ENCODE assay signal across 1 cellular context in the genomic region with DNA sequence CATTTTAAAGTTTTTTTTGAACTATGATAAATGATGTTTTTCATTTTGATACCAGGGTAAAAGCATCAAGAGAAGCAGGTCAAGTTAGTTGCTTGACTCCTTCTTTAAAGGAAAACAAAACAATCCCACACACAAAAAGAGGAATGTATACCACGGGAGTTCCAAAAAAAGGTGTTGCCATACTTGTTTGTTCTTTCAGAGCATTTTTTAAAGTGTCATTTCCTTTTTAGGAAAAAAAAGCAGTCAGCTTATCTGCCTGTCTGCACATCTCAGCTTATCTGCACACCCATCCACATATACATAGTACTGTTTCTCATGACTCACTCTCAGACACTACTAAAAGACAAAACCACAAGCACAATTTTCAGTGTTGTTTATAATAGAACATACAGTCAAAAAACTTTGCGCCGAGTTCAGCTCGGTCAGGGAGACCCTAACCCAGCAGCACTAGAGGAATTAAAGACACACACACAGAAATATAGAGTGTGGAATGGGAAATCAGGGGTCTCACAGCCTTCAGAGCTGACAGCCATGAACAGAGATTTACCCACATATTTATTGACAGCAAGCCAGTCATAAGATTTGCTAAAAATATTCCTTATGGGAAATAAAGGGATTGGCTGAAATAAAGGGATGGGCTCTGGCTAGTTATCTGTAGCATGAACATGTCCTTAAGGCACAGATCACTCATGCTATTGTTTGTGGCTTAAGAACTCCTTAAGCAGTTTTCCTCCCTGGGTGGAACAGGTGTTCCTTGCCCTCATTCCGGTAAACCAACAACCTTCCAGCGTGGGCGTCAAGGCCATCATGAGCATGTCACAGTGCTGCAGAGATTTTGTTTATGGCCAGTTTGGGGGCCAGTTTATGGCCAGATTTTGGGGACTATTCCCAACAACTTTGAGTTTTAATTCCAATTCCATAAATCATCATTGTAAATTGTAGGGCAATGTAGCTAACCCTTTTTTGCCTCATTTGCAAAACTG.
A peak's percentile ranks its signal among the peaks of the same experiment; 100 is the strongest.
TF ChIP-seq lines count a peak whose summit lies in the region.

No MANE protein-coding gene starts in this region.

TF ChIP-seq in K562, 482 proteins besides CTCF, POLR2A, EP300 and RAD21 (continued from another document and continues in another):
- TF ChIP-seq, protein P1, sequence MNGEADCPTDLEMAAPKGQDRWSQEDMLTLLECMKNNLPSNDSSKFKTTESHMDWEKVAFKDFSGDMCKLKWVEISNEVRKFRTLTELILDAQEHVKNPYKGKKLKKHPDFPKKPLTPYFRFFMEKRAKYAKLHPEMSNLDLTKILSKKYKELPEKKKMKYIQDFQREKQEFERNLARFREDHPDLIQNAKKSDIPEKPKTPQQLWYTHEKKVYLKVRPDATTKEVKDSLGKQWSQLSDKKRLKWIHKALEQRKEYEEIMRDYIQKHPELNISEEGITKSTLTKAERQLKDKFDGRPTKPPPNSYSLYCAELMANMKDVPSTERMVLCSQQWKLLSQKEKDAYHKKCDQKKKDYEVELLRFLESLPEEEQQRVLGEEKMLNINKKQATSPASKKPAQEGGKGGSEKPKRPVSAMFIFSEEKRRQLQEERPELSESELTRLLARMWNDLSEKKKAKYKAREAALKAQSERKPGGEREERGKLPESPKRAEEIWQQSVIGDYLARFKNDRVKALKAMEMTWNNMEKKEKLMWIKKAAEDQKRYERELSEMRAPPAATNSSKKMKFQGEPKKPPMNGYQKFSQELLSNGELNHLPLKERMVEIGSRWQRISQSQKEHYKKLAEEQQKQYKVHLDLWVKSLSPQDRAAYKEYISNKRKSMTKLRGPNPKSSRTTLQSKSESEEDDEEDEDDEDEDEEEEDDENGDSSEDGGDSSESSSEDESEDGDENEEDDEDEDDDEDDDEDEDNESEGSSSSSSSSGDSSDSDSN (IDR thresholded peaks at IDR 0.05; ENCODE audit: borderline replicate concordance in 1 of 2, low read depth in 2 of 2, low read length in 2 of 2), result no peak
- TF ChIP-seq ZEB2 (IDR thresholded peaks at IDR 0.05) (peak; percentile 84), KLF13 (tag; IDR thresholded peaks at IDR 0.05; ENCODE audit: borderline replicate concordance, low read depth) (no peak), BHLHE40 (IDR thresholded peaks at IDR 0.05; ENCODE audit: low read length) (0 out of 2 replicates have a peak, but pooled peaks have one; percentile 25), LEF1 (IDR thresholded peaks at IDR 0.05) (peak; percentile 95), ZBTB17 (CRISPR knock-in tag; IDR thresholded peaks at IDR 0.05) (no peak), KAT2B (IDR thresholded peaks at IDR 0.05; ENCODE audit: low read depth, low read length) (no peak), NR4A1 (CRISPR knock-in tag; IDR thresholded peaks at IDR 0.05) (no peak), NR4A1 (tag; IDR thresholded peaks at IDR 0.05) (no peak), BRF1 (IDR thresholded peaks at IDR 0.05; ENCODE audit: borderline replicate concordance, extremely low read depth, insufficient read length) (no peak), SRSF1 (IDR thresholded peaks at IDR 0.05; ENCODE audit: low read depth, low read length) (no peak), SLC30A9 (CRISPR knock-in tag; IDR thresholded peaks at IDR 0.05) (no peak), EWSR1 (IDR thresholded peaks at IDR 0.05; ENCODE audit: borderline replicate concordance, low read depth, partially characterized antibody) (no peak), HDAC2 (IDR thresholded peaks at IDR 0.05) (peak; percentile 94; the same call in 1 of the 2 replicates), ZNF551 (CRISPR knock-in tag; IDR thresholded peaks at IDR 0.05) (no peak), SNAPC5 (CRISPR knock-in tag; IDR thresholded peaks at IDR 0.05) (no peak), CBX3 (IDR thresholded peaks at IDR 0.05; ENCODE audit: borderline replicate concordance in 1 of 2, low read length in 2 of 2) (peak in 1 of 2 experiments; percentile 65; a peak in 1 of 3 replicates), TSC22D4 (tag; IDR thresholded peaks at IDR 0.05) (no peak), TRIM24 (IDR thresholded peaks at IDR 0.05) (peak; percentile 80 to 90), HOXB6 (CRISPR knock-in tag; IDR thresholded peaks at IDR 0.05; ENCODE audit: borderline replicate concordance) (no peak), ZNF174 (CRISPR knock-in tag; IDR thresholded peaks at IDR 0.05) (no peak), ZNF239 (CRISPR knock-in tag; IDR thresholded peaks at IDR 0.05) (no peak; the same call in 1 of the 2 replicates), SRSF3 (IDR thresholded peaks at IDR 0.05; ENCODE audit: insufficient read depth, low read length) (no peak), XRCC4 (IDR thresholded peaks at IDR 0.05; ENCODE audit: extremely low read depth, insufficient read depth, insufficient read length) (no peak), MTF1 (CRISPR knock-in tag; IDR thresholded peaks at IDR 0.05; ENCODE audit: borderline replicate concordance) (no peak), ZBED1 (IDR thresholded peaks at IDR 0.05) (no peak), CBX8 (IDR thresholded peaks at IDR 0.05; ENCODE audit: borderline replicate concordance, extremely low read depth, low read depth, low read length, poor library complexity, severe bottlenecking) (no peak), NRF1 (conservative IDR thresholded peaks at IDR 0.05 in 1 of 2, IDR thresholded peaks at IDR 0.05 in 1 of 2) (peak in 1 of 2 experiments; percentile 11; a peak in 1 of 4 replicates), EP400 (IDR thresholded peaks at IDR 0.05) (peak; percentile 48), CXXC5 (CRISPR knock-in tag; IDR thresholded peaks at IDR 0.05) (0 out of 2 replicates have a peak, but pooled peaks have one; percentile 40), IRF2 (CRISPR knock-in tag; IDR thresholded peaks at IDR 0.05) (no peak), RBFOX2 (IDR thresholded peaks at IDR 0.05; ENCODE audit: low read depth, low read length) (0 out of 2 replicates have a peak, but pooled peaks have one; percentile 30), MITF (IDR thresholded peaks at IDR 0.05) (no peak), CSDE1 (IDR thresholded peaks at IDR 0.05) (no peak), PCBP1 (IDR thresholded peaks at IDR 0.05; ENCODE audit: low read depth, low read length, poor library complexity, severe bottlenecking) (no peak), ATF3 (IDR thresholded peaks at IDR 0.05) (peak; percentile 90), ATF3 (CRISPR knock-in tag; conservative IDR thresholded peaks at IDR 0.05) (peak; percentile 42; the same call in 1 of the 2 replicates), ILF3 (IDR thresholded peaks at IDR 0.05; ENCODE audit: borderline replicate concordance) (peak; percentile 71; the same call in 1 of the 2 replicates), ZNF785 (CRISPR knock-in tag; IDR thresholded peaks at IDR 0.05) (no peak), TEAD4 (IDR thresholded peaks at IDR 0.05; ENCODE audit: low read length) (peak; percentile 93), TEAD4 (CRISPR knock-in tag; IDR thresholded peaks at IDR 0.05; ENCODE audit: borderline replicate concordance) (no peak), RFX7 (CRISPR knock-in tag; IDR thresholded peaks at IDR 0.05) (no peak), ZNF408 (CRISPR knock-in tag; IDR thresholded peaks at IDR 0.05; ENCODE audit: low read depth) (no peak), MCM7 (IDR thresholded peaks at IDR 0.05) (no peak), NFIC (IDR thresholded peaks at IDR 0.05) (peak; percentile 69), NCOR1 (IDR thresholded peaks at IDR 0.05) (peak; percentile 94), MCM2 (IDR thresholded peaks at IDR 0.05; ENCODE audit: low read depth) (no peak), RHOXF2B (CRISPR knock-in tag; conservative IDR thresholded peaks at IDR 0.05) (no peak), NR2C2 (CRISPR knock-in tag; IDR thresholded peaks at IDR 0.05) (no peak), NR2C2 (tag; IDR thresholded peaks at IDR 0.05) (peak; percentile 61), PRMT5 (CRISPR knock-in tag; IDR thresholded peaks at IDR 0.05) (no peak), TBL1XR1 (IDR thresholded peaks at IDR 0.05; ENCODE audit: low read length in 2 of 2) (peak; percentile 84 to 96; a peak in 3 of 4 replicates), MED1 (CRISPR knock-in tag; IDR thresholded peaks at IDR 0.05; ENCODE audit: borderline replicate concordance) (no peak), DIDO1 (tag; IDR thresholded peaks at IDR 0.05; ENCODE audit: low read depth) (no peak), CHCHD3 (CRISPR knock-in tag; IDR thresholded peaks at IDR 0.05) (no peak), MLLT1 (IDR thresholded peaks at IDR 0.05) (peak in 1 of 2 experiments; percentile 89; a peak in 2 of 4 replicates)
- TF ChIP-seq, protein P2, sequence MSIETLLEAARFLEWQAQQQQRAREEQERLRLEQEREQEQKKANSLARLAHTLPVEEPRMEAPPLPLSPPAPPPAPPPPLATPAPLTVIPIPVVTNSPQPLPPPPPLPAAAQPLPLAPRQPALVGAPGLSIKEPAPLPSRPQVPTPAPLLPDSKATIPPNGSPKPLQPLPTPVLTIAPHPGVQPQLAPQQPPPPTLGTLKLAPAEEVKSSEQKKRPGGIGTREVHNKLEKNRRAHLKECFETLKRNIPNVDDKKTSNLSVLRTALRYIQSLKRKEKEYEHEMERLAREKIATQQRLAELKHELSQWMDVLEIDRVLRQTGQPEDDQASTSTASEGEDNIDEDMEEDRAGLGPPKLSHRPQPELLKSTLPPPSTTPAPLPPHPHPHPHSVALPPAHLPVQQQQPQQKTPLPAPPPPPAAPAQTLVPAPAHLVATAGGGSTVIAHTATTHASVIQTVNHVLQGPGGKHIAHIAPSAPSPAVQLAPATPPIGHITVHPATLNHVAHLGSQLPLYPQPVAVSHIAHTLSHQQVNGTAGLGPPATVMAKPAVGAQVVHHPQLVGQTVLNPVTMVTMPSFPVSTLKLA (conservative IDR thresholded peaks at IDR 0.05), result peak in 1 of 2 experiments; percentile 70; a peak in 3 of 4 replicates
- TF ChIP-seq, protein P3, sequence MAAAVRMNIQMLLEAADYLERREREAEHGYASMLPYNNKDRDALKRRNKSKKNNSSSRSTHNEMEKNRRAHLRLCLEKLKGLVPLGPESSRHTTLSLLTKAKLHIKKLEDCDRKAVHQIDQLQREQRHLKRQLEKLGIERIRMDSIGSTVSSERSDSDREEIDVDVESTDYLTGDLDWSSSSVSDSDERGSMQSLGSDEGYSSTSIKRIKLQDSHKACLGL (CRISPR knock-in tag; IDR thresholded peaks at IDR 0.05; ENCODE audit: borderline replicate concordance, poor library complexity, severe bottlenecking), result no peak
- TF ChIP-seq, protein P4, sequence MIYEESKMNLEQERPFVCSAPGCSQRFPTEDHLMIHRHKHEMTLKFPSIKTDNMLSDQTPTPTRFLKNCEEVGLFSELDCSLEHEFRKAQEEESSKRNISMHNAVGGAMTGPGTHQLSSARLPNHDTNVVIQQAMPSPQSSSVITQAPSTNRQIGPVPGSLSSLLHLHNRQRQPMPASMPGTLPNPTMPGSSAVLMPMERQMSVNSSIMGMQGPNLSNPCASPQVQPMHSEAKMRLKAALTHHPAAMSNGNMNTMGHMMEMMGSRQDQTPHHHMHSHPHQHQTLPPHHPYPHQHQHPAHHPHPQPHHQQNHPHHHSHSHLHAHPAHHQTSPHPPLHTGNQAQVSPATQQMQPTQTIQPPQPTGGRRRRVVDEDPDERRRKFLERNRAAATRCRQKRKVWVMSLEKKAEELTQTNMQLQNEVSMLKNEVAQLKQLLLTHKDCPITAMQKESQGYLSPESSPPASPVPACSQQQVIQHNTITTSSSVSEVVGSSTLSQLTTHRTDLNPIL (CRISPR knock-in tag; IDR thresholded peaks at IDR 0.05), result no peak
- TF ChIP-seq, protein P5, sequence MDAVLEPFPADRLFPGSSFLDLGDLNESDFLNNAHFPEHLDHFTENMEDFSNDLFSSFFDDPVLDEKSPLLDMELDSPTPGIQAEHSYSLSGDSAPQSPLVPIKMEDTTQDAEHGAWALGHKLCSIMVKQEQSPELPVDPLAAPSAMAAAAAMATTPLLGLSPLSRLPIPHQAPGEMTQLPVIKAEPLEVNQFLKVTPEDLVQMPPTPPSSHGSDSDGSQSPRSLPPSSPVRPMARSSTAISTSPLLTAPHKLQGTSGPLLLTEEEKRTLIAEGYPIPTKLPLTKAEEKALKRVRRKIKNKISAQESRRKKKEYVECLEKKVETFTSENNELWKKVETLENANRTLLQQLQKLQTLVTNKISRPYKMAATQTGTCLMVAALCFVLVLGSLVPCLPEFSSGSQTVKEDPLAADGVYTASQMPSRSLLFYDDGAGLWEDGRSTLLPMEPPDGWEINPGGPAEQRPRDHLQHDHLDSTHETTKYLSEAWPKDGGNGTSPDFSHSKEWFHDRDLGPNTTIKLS (IDR thresholded peaks at IDR 0.05; ENCODE audit: borderline replicate concordance, low read depth), result no peak
